Comparison of ENCODE assay signal across 7 cellular contexts in the genomic region with DNA sequence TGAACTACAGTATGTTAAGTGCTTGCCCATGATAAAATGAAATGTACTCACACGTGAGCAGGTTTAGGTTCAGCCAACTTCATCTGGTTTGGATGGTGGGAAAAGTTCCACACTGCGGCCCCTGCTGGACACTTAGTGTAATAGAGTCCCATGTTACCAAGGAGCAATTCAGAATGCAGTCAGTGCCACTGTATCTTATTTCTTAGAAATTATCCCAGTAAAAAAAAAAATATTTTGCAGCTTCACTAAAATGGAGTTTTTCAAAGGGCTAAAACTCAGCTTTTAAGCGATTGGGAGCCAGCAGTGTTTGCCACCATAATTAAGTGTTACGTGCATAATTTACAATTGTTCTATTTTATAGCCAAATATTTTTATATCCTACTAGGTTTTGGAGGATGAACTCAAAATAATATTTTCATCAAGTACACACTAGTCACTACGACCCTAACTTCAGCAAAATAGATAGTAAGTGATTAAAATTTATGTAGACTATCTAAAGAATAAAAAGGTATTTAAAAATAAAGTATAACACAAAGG.
DNase-seq lines count a peak whose midpoint lies in the region; ATAC-seq, FAIRE-seq and TF ChIP-seq lines count a peak whose summit lies in the region.

No MANE protein-coding gene starts in this region.

- peak; percentile 78 for TF ChIP-seq CTCF in GM10266 (IDR thresholded peaks at IDR 0.05; ENCODE audit: control insufficient read depth, insufficient read depth, low read depth, missing control alignments)
- peak; percentile 31 to 57 (median 55); a peak in 4 of 6 replicates for TF ChIP-seq CTCF in K562 (IDR thresholded peaks at IDR 0.05 in 2 of 3, conservative IDR thresholded peaks at IDR 0.05 in 1 of 3; ENCODE audit: insufficient read depth in 2 of 3, low read depth in 1 of 3, low read length in 3 of 3)

- CTCF ChIA-PET in K562 (lab: Yijun Ruan, JAX; ENCODE audit: low intra/inter-chr PET ratio) = interaction anchor here (1.8 kb wide), 1 partner anchor 643 kb away, joined by 5 read pairs; no protein-coding TSS in a partner anchor

- H3K27ac ChIP-seq in K562 (ENCODE audit: extremely low read depth, low read depth, low read length) = no peak overlapping the region
- no peak overlapping the region for H3K27ac ChIP-seq in iPS DF 6.9 (ENCODE audit: low read length)

- no peak overlapping the region for H3K4me3 ChIP-seq in K562
- no peak overlapping the region for H3K4me3 ChIP-seq in iPS DF 6.9 (ENCODE audit: low read length)

- no peak overlapping the region for H3K4me2 ChIP-seq in K562 (ENCODE audit: insufficient read depth, low read length)

- FAIRE-seq in K562 (lab: Jason Lieb, UNC) = peak; percentile 11

- TF ChIP-seq EP300 in K562 (IDR thresholded peaks at IDR 0.05; ENCODE audit: low read length) = no peak

- H3K79me2 ChIP-seq in K562 (ENCODE audit: control insufficient read depth, insufficient read depth, low read length) = no peaks in the 10 kb centered on the region

- H3K9ac ChIP-seq in K562 (ENCODE audit: insufficient read depth in 1 of 2, low read depth in 2 of 2, low read length in 2 of 2) = no peak overlapping the region

- no peaks in the 10 kb centered on the region for H4K20me1 ChIP-seq in K562 (replicated peaks; ENCODE audit: control insufficient read depth, insufficient read depth, low read length)

- H3K27me3 ChIP-seq in K562 (ENCODE audit: control insufficient read depth in 2 of 2, insufficient read depth in 2 of 2, low read length in 2 of 2) (no peaks in the 10 kb centered on the region), iPS DF 6.9 (ENCODE audit: control insufficient read depth, insufficient read depth, low read length) (no peaks in the 10 kb centered on the region)

- intact Hi-C loops in K562 (cut with micrococcal nuclease) = loop anchor here (5.0 to 10.0 kb wide), 2 partner anchors 466 to 548 kb away; no protein-coding TSS in a partner anchor

- TF ChIP-seq RAD21 in K562 (CRISPR knock-in tag; conservative IDR thresholded peaks at IDR 0.05 in 1 of 2, IDR thresholded peaks at IDR 0.05 in 1 of 2) = peak; percentile 37 to 54; a peak in 3 of 4 replicates

- no peak overlapping the region for H2AFZ ChIP-seq in K562 (ENCODE audit: low read depth, low read length)

- no peaks in the 10 kb centered on the region for H3K9me3 ChIP-seq in K562 (replicated peaks; ENCODE audit: control insufficient read depth, insufficient read depth, low read depth, low read length)
- H3K9me3 ChIP-seq in iPS DF 6.9 (ENCODE audit: control insufficient read depth, insufficient read depth, low read length) = no peaks in the 10 kb centered on the region

- ATAC-seq in GM21528 (IDR thresholded peaks at IDR 0.05; ENCODE audit: low FRiP score, unreplicated experiment) (peak; percentile 91), K562 (peak; percentile 74)

- POLR2A ChIA-PET in K562 (lab: Yijun Ruan, JAX) = no interaction called here

- no peaks in the 10 kb centered on the region for H3K36me3 ChIP-seq in K562 (ENCODE audit: control insufficient read depth, insufficient read depth, low read length)
- H3K36me3 ChIP-seq in iPS DF 6.9 (ENCODE audit: control insufficient read depth, insufficient read depth, low read length) = no peaks in the 10 kb centered on the region

- TF ChIP-seq POLR2A in K562 (conservative IDR thresholded peaks at IDR 0.05) = no peak

- no peaks in the 10 kb centered on the region for H3K9me1 ChIP-seq in K562 (ENCODE audit: control insufficient read depth, insufficient read depth, low read length)

- in situ Hi-C loops in K562 (cut with MboI) = loop anchor here (25.0 kb wide), 1 partner anchor 646 kb away; no protein-coding TSS in a partner anchor

- H3K4me1 ChIP-seq in K562 (replicated peaks in 1 of 2; ENCODE audit: control insufficient read depth in 2 of 2, insufficient read depth in 2 of 2, low read length in 2 of 2) = no peaks in the 10 kb centered on the region
- H3K4me1 ChIP-seq in iPS DF 6.9 (ENCODE audit: control insufficient read depth, insufficient read depth, low read length) = no peaks in the 10 kb centered on the region

- BruUV-seq in K562 (replicated peaks; lab: Mats Ljungman, UMichigan) = no TSS peak

- DNase-seq in GM10266 (ENCODE audit: extremely low spot score) = peak; percentile 23
- DNase-seq in HPDE6-E6E7 (ENCODE audit: extremely low spot score) = peak; percentile 9
- peak; percentile 58 for DNase-seq in SK-N-DZ (ENCODE audit: low spot score)
- DNase-seq in K562 (ENCODE audit: extremely low read depth in 1 of 4, low spot score in 3 of 4) = peak; percentile 29 to 44 (median 36)
- peak; percentile 37 for DNase-seq in iPS DF 6.9 (ENCODE audit: low read depth, low spot score)
- DNase-seq in stimulated activated CD4-positive, alpha-beta T cell treated with anti-CD3 and anti-CD28 coated beads, Interleukin-12 subunit alpha, Interleukin-12 subunit beta, amount 100 ng/mL, for 4 hours = peak; percentile 33

- WGBS in K562 (ENCODE audit: insufficient coverage, low coverage, missing lambda C conversion rate) = 4% methylated on average over 5 of the region's 5 CpGs
- no CpG with 5 or more reads among the region's 5 CpGs for WGBS in iPS DF 6.9 (ENCODE audit: insufficient coverage, insufficient read length)

TF ChIP-seq in K562, 482 proteins besides CTCF, POLR2A, EP300 and RAD21:
- TF ChIP-seq SREBF2 (CRISPR knock-in tag; IDR thresholded peaks at IDR 0.05) (no peak), ELF1 (tag; IDR thresholded peaks at IDR 0.05) (no peak), BHLHE40 (IDR thresholded peaks at IDR 0.05; ENCODE audit: low read length) (0 out of 2 replicates have a peak, but pooled peaks have one; percentile 27), SMC3 (conservative IDR thresholded peaks at IDR 0.05; ENCODE audit: insufficient read depth, low read depth, low read length) (peak; percentile 49; the same call in 1 of the 2 replicates)
